3 cellular contexts compared by ENCODE assay signal in genomic region chr14:89893388-89893787, GRCh38.
A peak's percentile ranks its signal among the peaks of the same experiment; 100 is the strongest.
DNase-seq lines count a peak whose midpoint lies in the region; ATAC-seq, FAIRE-seq and TF ChIP-seq lines count a peak whose summit lies in the region.
"Not testable (repeated sequence)": the region's sequence is repeated elsewhere in the genome, so short reads cannot be mapped to it uniquely, and the experiment has no call there.

No MANE protein-coding gene starts in this region.

- SMC1A ChIA-PET in GM12878 (lab: Charles Lee; ENCODE audit: uncharacterized antibody, unreplicated experiment): not testable (repeated sequence)

- not testable (repeated sequence) for H2AFZ ChIP-seq in GM12878 (ENCODE audit: control insufficient read depth, low read depth, low read length); keratinocyte (ENCODE audit: control insufficient read depth, low read length); HepG2 (ENCODE audit: low read length)

- in situ Hi-C loops in GM12878 (cut with MboI); HepG2 (cut with HindIII; ENCODE audit: extremely low pct_ligation_motif_present, low pct_unique_long_range_greater_than_20kb): not testable (repeated sequence)

- FAIRE-seq in GM12878 (lab: Jason Lieb, UNC) (peak; percentile 38), keratinocyte (lab: Jason Lieb, UNC) (peak; percentile 73)
- not testable (repeated sequence) for FAIRE-seq in HepG2 (lab: Jason Lieb, UNC)

- H3K36me3 ChIP-seq in GM12878 (ENCODE audit: control insufficient read depth in 2 of 2, insufficient read depth in 2 of 2, low read length in 1 of 2); keratinocyte (ENCODE audit: control insufficient read depth in 2 of 2, extremely low read depth in 1 of 2, insufficient read depth in 2 of 2, low read length in 2 of 2); HepG2 (replicated peaks in 1 of 2; ENCODE audit: control insufficient read depth in 1 of 2, insufficient read depth in 2 of 2, low read length in 2 of 2): not testable (repeated sequence)

- not testable (repeated sequence) for H4K20me1 ChIP-seq in GM12878 (ENCODE audit: control insufficient read depth, insufficient read depth); keratinocyte (ENCODE audit: control insufficient read depth, extremely low read depth, insufficient read depth, low read length); HepG2 (ENCODE audit: insufficient read depth, low read length)

- not testable (repeated sequence) for DNase-seq in GM12878 (ENCODE audit: low read depth, low spot score); keratinocyte (ENCODE audit: low read depth, low spot score); HepG2 (ENCODE audit: low spot score)

- TF ChIP-seq POLR2A in GM12878 (IDR thresholded peaks at IDR 0.05; ENCODE audit: low read depth, low read length); HepG2 (IDR thresholded peaks at IDR 0.05; ENCODE audit: insufficient read depth in 1 of 2, low read depth in 2 of 2, low read length in 2 of 2): not testable (repeated sequence)

- RAD21 ChIA-PET in GM12878 (lab: Charles Lee; ENCODE audit: unreplicated experiment): not testable (repeated sequence)

- POLR2A ChIA-PET in GM12878 (lab: Charles Lee); HepG2 (lab: Yijun Ruan, JAX): not testable (repeated sequence)

- H3K9me1 ChIP-seq in keratinocyte (ENCODE audit: control insufficient read depth, extremely low read depth, insufficient read depth, low read length): not testable (repeated sequence)

- not testable (repeated sequence) for TF ChIP-seq CTCF in GM12878 (IDR thresholded peaks at IDR 0.05 in 2 of 3, conservative IDR thresholded peaks at IDR 0.05 in 1 of 3; ENCODE audit: control insufficient read depth in 2 of 3, extremely low read depth in 1 of 3, insufficient read depth in 1 of 3, low read depth in 3 of 3, low read length in 3 of 3); keratinocyte (optimal IDR thresholded peaks at IDR 0.05 in 1 of 3, IDR thresholded peaks at IDR 0.05 in 1 of 3, conservative IDR thresholded peaks at IDR 0.05 in 1 of 3; ENCODE audit: extremely low read depth in 1 of 3, insufficient read depth in 2 of 3, low read length in 3 of 3); HepG2 (CRISPR knock-in tag; IDR thresholded peaks at IDR 0.05)

- CTCF ChIA-PET in GM12878 (lab: Yijun Ruan, JAX); HepG2 (lab: Yijun Ruan, JAX; ENCODE audit: low intra/inter-chr PET ratio, low total read pairs): not testable (repeated sequence)

- not testable (repeated sequence) for TF ChIP-seq EP300 in GM12878 (IDR thresholded peaks at IDR 0.05; ENCODE audit: borderline replicate concordance in 1 of 2, control insufficient read depth in 1 of 2, low read depth in 2 of 2, low read length in 2 of 2); HepG2 (IDR thresholded peaks at IDR 0.05; ENCODE audit: low read depth in 2 of 2, low read length in 2 of 2); HepG2 (CRISPR knock-in tag; IDR thresholded peaks at IDR 0.05; ENCODE audit: borderline replicate concordance)

- H3K9ac ChIP-seq in GM12878 (ENCODE audit: control insufficient read depth, insufficient read depth, low read length); keratinocyte (ENCODE audit: control insufficient read depth, extremely low read depth, insufficient read depth, low read length); HepG2 (ENCODE audit: insufficient read depth, low read depth, low read length): not testable (repeated sequence)

- 80% methylated on average over 3 of the region's 3 CpGs for WGBS in GM12878 (ENCODE audit: insufficient coverage, insufficient replicate concordance, low lambda C conversion rate, missing lambda C conversion rate)
- 83% methylated on average over 1 of the region's 3 CpGs for whole genome bisulfite sequencing in HepG2 (ENCODE audit: low lambda C conversion rate)

- not testable (repeated sequence) for BruUV-seq in GM12878 (replicated peaks; lab: Mats Ljungman, UMichigan); HepG2 (replicated peaks; lab: Mats Ljungman, UMichigan)

- H3K9me3 ChIP-seq in GM12878 (replicated peaks; ENCODE audit: control insufficient read depth, insufficient read depth, low read length); keratinocyte (ENCODE audit: control insufficient read depth, low read depth, low read length); HepG2 (ENCODE audit: low read length): not testable (repeated sequence)

- not testable (repeated sequence) for H3K4me2 ChIP-seq in GM12878 (ENCODE audit: control insufficient read depth, insufficient read depth); keratinocyte (ENCODE audit: control insufficient read depth, extremely low read depth, insufficient read depth, low read depth, low read length); HepG2 (ENCODE audit: low read depth, low read length)

- intact Hi-C loops in GM12878 (cut with micrococcal nuclease; ENCODE audit: unreplicated experiment); HepG2 (cut with micrococcal nuclease; ENCODE audit: unreplicated experiment): not testable (repeated sequence)

- H3K27me3 ChIP-seq in GM12878 (replicated peaks in 1 of 2; ENCODE audit: control insufficient read depth in 2 of 2, insufficient read depth in 2 of 2, low read length in 1 of 2); keratinocyte (ENCODE audit: control insufficient read depth, extremely low read depth, insufficient read depth, low read length); HepG2 (ENCODE audit: control insufficient read depth in 1 of 2, insufficient read depth in 2 of 2, low read length in 2 of 2): not testable (repeated sequence)

- not testable (repeated sequence) for TF ChIP-seq RAD21 in GM12878 (IDR thresholded peaks at IDR 0.05; ENCODE audit: insufficient read depth, low read depth, low read length); HepG2 (CRISPR knock-in tag; IDR thresholded peaks at IDR 0.05)

- dilution Hi-C loops in keratinocyte (cut with MboI; ENCODE audit: extremely low pct_ligation_motif_present, low sequenced_read_pairs): not testable (repeated sequence)

- H3K79me2 ChIP-seq in GM12878 (ENCODE audit: control insufficient read depth, insufficient read depth, low read length); keratinocyte (ENCODE audit: control insufficient read depth, insufficient read depth, low read length); HepG2 (ENCODE audit: insufficient read depth, low read length): not testable (repeated sequence)

- not testable (repeated sequence) for H3K4me1 ChIP-seq in GM12878 (ENCODE audit: control insufficient read depth, insufficient read depth, low read length); keratinocyte (ENCODE audit: control insufficient read depth, extremely low read depth, insufficient read depth, low read length); HepG2 (ENCODE audit: insufficient read depth, low read length)

- ATAC-seq in GM12878: not testable (repeated sequence)
- ATAC-seq in HepG2: peak; percentile 38

- not testable (repeated sequence) for H3K27ac ChIP-seq in GM12878 (ENCODE audit: control insufficient read depth, insufficient read depth); keratinocyte (ENCODE audit: control insufficient read depth, insufficient read depth, low read length); HepG2 (ENCODE audit: extremely low read length, insufficient read depth, low read length)

- not testable (repeated sequence) for H3K4me3 ChIP-seq in GM12878; keratinocyte (ENCODE audit: control insufficient read depth in 2 of 3, extremely low read depth in 1 of 3, insufficient read depth in 2 of 3, low read depth in 1 of 3, low read length in 3 of 3); HepG2 (replicated peaks in 1 of 3; ENCODE audit: insufficient read depth in 1 of 3, low read depth in 2 of 3, low read length in 3 of 3)

TF ChIP-seq in HepG2, 621 proteins besides CTCF, POLR2A, EP300 and RAD21 (continues in another document):
- TF ChIP-seq, protein P1, sequence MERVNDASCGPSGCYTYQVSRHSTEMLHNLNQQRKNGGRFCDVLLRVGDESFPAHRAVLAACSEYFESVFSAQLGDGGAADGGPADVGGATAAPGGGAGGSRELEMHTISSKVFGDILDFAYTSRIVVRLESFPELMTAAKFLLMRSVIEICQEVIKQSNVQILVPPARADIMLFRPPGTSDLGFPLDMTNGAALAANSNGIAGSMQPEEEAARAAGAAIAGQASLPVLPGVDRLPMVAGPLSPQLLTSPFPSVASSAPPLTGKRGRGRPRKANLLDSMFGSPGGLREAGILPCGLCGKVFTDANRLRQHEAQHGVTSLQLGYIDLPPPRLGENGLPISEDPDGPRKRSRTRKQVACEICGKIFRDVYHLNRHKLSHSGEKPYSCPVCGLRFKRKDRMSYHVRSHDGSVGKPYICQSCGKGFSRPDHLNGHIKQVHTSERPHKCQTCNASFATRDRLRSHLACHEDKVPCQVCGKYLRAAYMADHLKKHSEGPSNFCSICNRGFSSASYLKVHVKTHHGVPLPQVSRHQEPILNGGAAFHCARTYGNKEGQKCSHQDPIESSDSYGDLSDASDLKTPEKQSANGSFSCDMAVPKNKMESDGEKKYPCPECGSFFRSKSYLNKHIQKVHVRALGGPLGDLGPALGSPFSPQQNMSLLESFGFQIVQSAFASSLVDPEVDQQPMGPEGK (CRISPR knock-in tag; IDR thresholded peaks at IDR 0.05): peak; percentile 62
